In the genomic region with DNA sequence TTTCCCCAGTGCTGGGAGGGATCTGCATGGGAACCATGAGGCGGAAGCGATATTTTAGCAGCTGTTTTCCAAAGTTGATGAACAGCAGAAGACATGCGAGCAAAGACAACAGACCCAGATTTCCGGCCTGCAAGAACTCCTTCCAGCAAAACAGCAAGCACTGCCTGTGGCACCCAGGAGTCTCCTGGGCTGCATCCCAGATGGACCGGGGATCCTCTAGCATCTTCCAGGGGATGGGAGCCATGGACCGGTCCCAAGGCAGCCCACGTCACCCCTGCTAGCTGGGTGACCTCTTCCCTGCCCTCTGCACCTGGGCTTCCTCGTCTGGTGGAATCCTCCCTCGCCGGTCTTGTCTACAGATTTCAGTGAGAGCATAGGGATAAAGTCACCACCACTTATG, we compare ENCODE assay signal across 21 cellular contexts.
DNase-seq lines count a peak whose midpoint lies in the region; ATAC-seq, FAIRE-seq and TF ChIP-seq lines count a peak whose summit lies in the region.
"Had no signal": no experiment of that assay in that cellular context is flagged by ENCODE, and none has a peak within 500 bp of the region (broad histone marks: within the 10 kb centered on the region; RNA-seq: fewer than 3 reads in every experiment).

No MANE protein-coding gene starts in this region.

- no peaks in the 10 kb centered on the region for H3K9me3 ChIP-seq in BLaER1
- no peaks in the 10 kb centered on the region for H3K9me3 ChIP-seq in SJCRH30 (replicated peaks)
- H3K9me3 ChIP-seq: MG63 had no signal

- peak overlapping the region; percentile 78 for H3K4me2 ChIP-seq in BLaER1

- H3K27me3 ChIP-seq in BLaER1: no peaks in the 10 kb centered on the region
- H3K27me3 ChIP-seq in SJCRH30: no peaks in the 10 kb centered on the region

- H4K20me1 ChIP-seq in BLaER1: no peaks in the 10 kb centered on the region

- peaks cover 36% of the 10 kb centered on the region for H3K4me1 ChIP-seq in BLaER1
- peaks cover 10% of the 10 kb centered on the region for H3K4me1 ChIP-seq in SJCRH30

- no peaks in the 10 kb centered on the region for H3K36me3 ChIP-seq in BLaER1
- H3K36me3 ChIP-seq in SJCRH30: no peaks in the 10 kb centered on the region
- H3K36me3 ChIP-seq: MG63 had no signal

- no peak overlapping the region for H3K4me3 ChIP-seq in BLaER1
- H3K4me3 ChIP-seq in SJCRH30: no peak overlapping the region
- H3K4me3 ChIP-seq in fibroblast of villous mesenchyme (ENCODE audit: low read depth, low read length): no peak overlapping the region
- H3K4me3 ChIP-seq: MG63 had no signal

- intact Hi-C loops in posterior vena cava (cut with DNase I): no loop called here

- ATAC-seq in HG03342 (IDR thresholded peaks at IDR 0.05; ENCODE audit: unreplicated experiment) (no peak), GM21529 (IDR thresholded peaks at IDR 0.05; ENCODE audit: unreplicated experiment) (no peak)

- no peak for FAIRE-seq in HTR-8/SVneo (lab: Jason Lieb, UNC)
- FAIRE-seq: GM19239, RCC 7860 had no signal

- DNase-seq in SJCRH30: peak; percentile 31 to 44
- peak; percentile 10 for DNase-seq in fibroblast of villous mesenchyme (ENCODE audit: low read depth)
- DNase-seq in posterior vena cava (ENCODE audit: low spot score): peak; percentile 70
- no peak for DNase-seq in HTR-8/SVneo (ENCODE audit: insufficient read length, low spot score)
- DNase-seq: ACHN; AML-193; CD4-positive, CD25-positive, alpha-beta regulatory T cell; EL; H7; IMR-90; Karpas-422; MG63; NCI-H1092 treated with DMSO at 0.1 percent for 48 hours; NCI-H187; NCI-H446; NCI-H69 had no signal

- TF ChIP-seq CTCF in fibroblast of villous mesenchyme (IDR thresholded peaks at IDR 0.05; ENCODE audit: insufficient read depth, low read depth, low read length): no peak

- H3K27ac ChIP-seq in BLaER1: no peak overlapping the region
- no peak overlapping the region for H3K27ac ChIP-seq in SJCRH30

- no peak overlapping the region for H3K9ac ChIP-seq in BLaER1
